16 cellular contexts compared by ENCODE assay signal in genomic region chr9:123445116-123445515, GRCh38.
"Had no signal": no experiment of that assay in that cellular context is flagged by ENCODE, and none has a peak within 500 bp of the region (broad histone marks: within the 10 kb centered on the region; RNA-seq: fewer than 3 reads in every experiment).

No MANE protein-coding gene starts in this region.

- DNase-seq: cerebellar nuclear complex; colonic mucosa; dermis blood vessel endothelial cell; erythroblast; foreskin keratinocyte; immature natural killer cell; left ventricle myocardium inferior; natural killer cell; nucleus accumbens; ovary; right cardiac atrium; stimulated activated CD4-positive, alpha-beta T cell treated with anti-CD3 and anti-CD28 coated beads, Interleukin-15, amount 100 ng/mL, for 24 hours; stimulated activated CD4-positive, alpha-beta T cell treated with anti-CD3 and anti-CD28 coated beads, Interleukin-1b, Interleukin-23, amount 100 ng/mL, for 48 hours; stimulated activated CD4-positive, alpha-beta T cell treated with anti-CD3 and anti-CD28 coated beads, Interleukin-4, amount 100 ng/mL, for 24 hours; tibial artery had no signal

- H3K4me1 ChIP-seq: colonic mucosa, foreskin keratinocyte, tibial artery had no signal

- H3K36me3 ChIP-seq: colonic mucosa, ovary had no signal

- H3K27me3 ChIP-seq: colonic mucosa, foreskin keratinocyte, ovary, tibial artery had no signal

- H3K4me3 ChIP-seq: colonic mucosa, left ventricle myocardium inferior, ovary, tibial artery had no signal

- H3K9me3 ChIP-seq: colonic mucosa, left ventricle myocardium inferior, ovary, tibial artery had no signal

- ATAC-seq: natural killer cell; stimulated activated memory B cell treated with anti-CD40 and anti-IgM and Interleukin-4, amounts not matched to agents 10 μg/mL and 1 μg/mL and 100 μg/mL, for 72 hours had no signal

- H3K27ac ChIP-seq: colonic mucosa, foreskin keratinocyte, left ventricle myocardium inferior, ovary, tibial artery had no signal
